Comparison of ENCODE assay signal across 8 cellular contexts in genomic region chr1:38013027-38013588, GRCh38. TPM values are rescaled to one million over a fixed set of nuclear protein-coding genes. Genes with fewer than 3 reads are reported as not detected.
DNase-seq lines count a peak whose midpoint lies in the region; ATAC-seq, FAIRE-seq and TF ChIP-seq lines count a peak whose summit lies in the region.

No MANE protein-coding gene starts in this region.

- DNase-seq in NCI-H510A treated with DMSO at 0.1 percent for 48 hours (lab: John Stamatoyannopoulos, UW) (peak; percentile 100), NCI-H510A (lab: John Stamatoyannopoulos, UW) (no peak), GM12878 (ENCODE audit: low read depth, low spot score) (no peak), left colon (no peak), thoracic aorta (ENCODE audit: low spot score) (no peak), middle frontal gyrus (ENCODE audit: extremely low spot score, low spot score) (no peak), DMS114 treated with DMSO at 0.1 percent for 48 hours (lab: John Stamatoyannopoulos, UW; ENCODE audit: unreplicated experiment) (no peak)

- H3K4me2 ChIP-seq in GM12878 (ENCODE audit: control insufficient read depth, insufficient read depth): peak overlapping the region; percentile 89

- peaks cover 41% of the 10 kb centered on the region for H3K36me3 ChIP-seq in KOPT-K1 (ENCODE audit: insufficient read depth, low read length)
- H3K36me3 ChIP-seq in GM12878 (ENCODE audit: control insufficient read depth in 2 of 2, insufficient read depth in 2 of 2, low read length in 1 of 2): peaks cover 0 to 5% of the 10 kb centered on the region in 2 experiments; a peak in 1 of 4 replicates
- H3K36me3 ChIP-seq in thoracic aorta: peaks cover 14% of the 10 kb centered on the region

- ATAC-seq in GM12878 (peak; percentile 40), left colon (peak; percentile 23), thoracic aorta (ENCODE audit: insufficient number of reproducible peaks, low FRiP score, low read depth) (no peak)

- RAD21 ChIA-PET in GM12878 (lab: Charles Lee; ENCODE audit: unreplicated experiment): interaction anchor here (0.7 to 2.1 kb wide), 5 partner anchors 13 to 59 kb away, joined by 3 to 6 read pairs (median 3); no protein-coding TSS in a partner anchor

- BruUV-seq in GM12878 (replicated peaks; lab: Mats Ljungman, UMichigan): TSS peak; percentile 76

- CTCF ChIA-PET in GM12878 (lab: Yijun Ruan, JAX): interaction anchor here (0.7 to 5.0 kb wide), 6 partner anchors 9 to 59 kb away, joined by 3 to 32 read pairs (median 6); partner anchors contain the start of gene SF3A3

- H3K9me3 ChIP-seq in KOPT-K1 (ENCODE audit: insufficient read depth, low read length, poor library complexity, severe bottlenecking) (no peaks in the 10 kb centered on the region), GM12878 (replicated peaks; ENCODE audit: control insufficient read depth, insufficient read depth, low read length) (no peaks in the 10 kb centered on the region), thoracic aorta (no peaks in the 10 kb centered on the region)

- TF ChIP-seq RAD21 in GM12878 (IDR thresholded peaks at IDR 0.05; ENCODE audit: insufficient read depth, low read depth, low read length): no peak

- H3K27me3 ChIP-seq in GM12878 (replicated peaks in 1 of 2; ENCODE audit: control insufficient read depth in 2 of 2, insufficient read depth in 2 of 2, low read length in 1 of 2): no peaks in the 10 kb centered on the region
- H3K27me3 ChIP-seq in thoracic aorta (replicated peaks; ENCODE audit: insufficient read depth): no peaks in the 10 kb centered on the region

- TF ChIP-seq EP300 in GM12878 (IDR thresholded peaks at IDR 0.05; ENCODE audit: borderline replicate concordance in 1 of 2, control insufficient read depth in 1 of 2, low read depth in 2 of 2, low read length in 2 of 2): no peak

- WGBS in GM12878 (ENCODE audit: insufficient coverage, insufficient replicate concordance, low lambda C conversion rate, missing lambda C conversion rate): under 1% methylated on average over 8 of the region's 8 CpGs

- FAIRE-seq in GM12878 (lab: Jason Lieb, UNC): no peak

- no peaks in the 10 kb centered on the region for H4K20me1 ChIP-seq in GM12878 (ENCODE audit: control insufficient read depth, insufficient read depth)

- peaks cover 29% of the 10 kb centered on the region for H3K79me2 ChIP-seq in GM12878 (ENCODE audit: control insufficient read depth, insufficient read depth, low read length)

- H3K4me3 ChIP-seq in GM12878 (peak overlapping the region; percentile 84), thoracic aorta (peak overlapping the region; percentile 80)

- H3K27ac ChIP-seq in KOPT-K1 (ENCODE audit: low read depth, low read length, poor library complexity, severe bottlenecking) (peak overlapping the region; percentile 78), GM12878 (ENCODE audit: control insufficient read depth, insufficient read depth) (peak overlapping the region; percentile 84), thoracic aorta (peak overlapping the region; percentile 93 to 94)

- H3K9ac ChIP-seq in GM12878 (ENCODE audit: control insufficient read depth, insufficient read depth, low read length): peak overlapping the region; percentile 91

- peak overlapping the region; percentile 79 for H2AFZ ChIP-seq in GM12878 (ENCODE audit: control insufficient read depth, low read depth, low read length)

- in situ Hi-C loops in GM12878 (cut with MboI): no loop called here

- no peak for TF ChIP-seq CTCF in GM12878 (IDR thresholded peaks at IDR 0.05 in 2 of 3, conservative IDR thresholded peaks at IDR 0.05 in 1 of 3; ENCODE audit: control insufficient read depth in 2 of 3, extremely low read depth in 1 of 3, insufficient read depth in 1 of 3, low read depth in 3 of 3, low read length in 3 of 3)
- no peak for TF ChIP-seq CTCF in thoracic aorta (IDR thresholded peaks at IDR 0.05)

- intact Hi-C loops in GM12878 (cut with micrococcal nuclease; ENCODE audit: unreplicated experiment) (no loop called here), left colon (cut with DNase I, micrococcal nuclease) (no loop called here)

- peaks cover 8% of the 10 kb centered on the region; the same call in 1 of the 2 replicates for H3K4me1 ChIP-seq in GM12878 (ENCODE audit: control insufficient read depth, insufficient read depth, low read length)
- H3K4me1 ChIP-seq in thoracic aorta (ENCODE audit: control insufficient read depth in 1 of 2, low read depth in 2 of 2): peaks cover 16 to 36% of the 10 kb centered on the region in 2 donors

- POLR2A ChIA-PET in GM12878 (lab: Charles Lee): interaction anchor here (0.6 to 1.6 kb wide), 5 partner anchors 10 to 154 kb away, joined by 3 to 4 read pairs (median 3); partner anchors contain the start of gene MTF1

- SMC1A ChIA-PET in GM12878 (lab: Charles Lee; ENCODE audit: uncharacterized antibody, unreplicated experiment): interaction anchor here (1.2 to 2.9 kb wide), 5 partner anchors 9 to 58 kb away, joined by 3 to 16 read pairs (median 3); no protein-coding TSS in a partner anchor

- TF ChIP-seq POLR2A in GM12878 (IDR thresholded peaks at IDR 0.05; ENCODE audit: low read depth, low read length): no peak

RNA-seq across cellular contexts. Expression of gene UTP11, which starts 0.6 kb away (rescaled TPM):
- total RNA-seq in GM12878 (2013; cell fraction: nucleolus; rRNA removed): 27.6 and 31.6 TPM in 2 replicates
- total RNA-seq in GM12878 (2014; rRNA removed): 51.5 and 55.0 TPM in 2 replicates
- 77.8 and 78.1 TPM in 2 replicates for total RNA-seq in GM12878 (2014; rRNA removed; fragmentation: Illumina TruSeq; extraction: Trizol)
- total RNA-seq in GM12878 (2021): 39.6 and 41.8 TPM in 2 replicates
- polyA plus RNA-seq in GM12878 (2011; ENCODE audit: low read depth): 9.8 TPM
- 34.5 and 47.6 TPM in 2 replicates for polyA plus RNA-seq in GM12878 (2011; rRNA removed)
- polyA plus RNA-seq in GM12878 (2011; cell fraction: cytosol; rRNA removed): 15.4 and 18.0 TPM in 2 replicates
- polyA plus RNA-seq in GM12878 (2011; cell fraction: nucleus; rRNA removed): 9.2 and 15.4 TPM in 2 replicates
- polyA plus RNA-seq in GM12878 (2012): 19.1 and 19.2 TPM in 2 replicates
- 125 and 146 TPM in 2 replicates for polyA plus RNA-seq in GM12878 (2014; fragmentation: Illumina TruSeq; extraction: Trizol)
- polyA plus RNA-seq in GM12878 (2014; fragmentation: Nextera tagmentation; extraction: Ambion mirVana): 100 to 1,000 TPM in 1 of 2 experiments, 10 to 100 TPM in 1; 96.4 to 107 TPM
- 54.9 and 57.2 TPM in 2 replicates for polyA plus RNA-seq in GM12878 (2014; rRNA removed)
- polyA plus RNA-seq in GM12878 (2016; fragmentation: Nextera tagmentation; extraction: Ambion mirVana): 10 to 100 TPM; 62.7 to 65.7 TPM
- polyA minus RNA-seq in GM12878 (2011; rRNA and poly(A)+ RNA removed): 8.6 and 11.3 TPM in 2 replicates
- polyA minus RNA-seq in GM12878 (2011; cell fraction: cytosol; rRNA and poly(A)+ RNA removed): 7.9 and 9.7 TPM in 2 replicates
- polyA minus RNA-seq in GM12878 (2011; cell fraction: nucleus; rRNA and poly(A)+ RNA removed): 7.7 and 12.4 TPM in 2 replicates
- total RNA-seq in left colon: 10 to 100 TPM; 16.4 to 17.3 TPM
- total RNA-seq in thoracic aorta: 10 to 100 TPM; 14.6 to 76.9 TPM

RNA-seq across cellular contexts. Expression of gene FHL3, which starts 7.8 kb away (rescaled TPM):
- total RNA-seq in GM12878 (2013; cell fraction: nucleolus; rRNA removed): 9.3 and 14.1 TPM in 2 replicates
- 8.1 and 8.9 TPM in 2 replicates for total RNA-seq in GM12878 (2014; rRNA removed)
- 4.2 and 5.2 TPM in 2 replicates for total RNA-seq in GM12878 (2014; rRNA removed; fragmentation: Illumina TruSeq; extraction: Trizol)
- 11.5 and 13.9 TPM in 2 replicates for total RNA-seq in GM12878 (2021)
- 4.2 TPM for polyA plus RNA-seq in GM12878 (2011; ENCODE audit: low read depth)
- 0.53 and 1.3 TPM in 2 replicates for polyA plus RNA-seq in GM12878 (2011; rRNA removed)
- polyA plus RNA-seq in GM12878 (2011; cell fraction: cytosol; rRNA removed): 2.2 and 2.6 TPM in 2 replicates
- 3.2 and 3.6 TPM in 2 replicates for polyA plus RNA-seq in GM12878 (2011; cell fraction: nucleus; rRNA removed)
- 9.1 and 13.9 TPM in 2 replicates for polyA plus RNA-seq in GM12878 (2012)
- polyA plus RNA-seq in GM12878 (2014; fragmentation: Illumina TruSeq; extraction: Trizol): 3.9 and 9.2 TPM in 2 replicates
- polyA plus RNA-seq in GM12878 (2014; fragmentation: Nextera tagmentation; extraction: Ambion mirVana): 1 to 10 TPM in 1 of 2 experiments, under 1 TPM in 1; 0.26 to 1.3 TPM
- 7.7 and 10.3 TPM in 2 replicates for polyA plus RNA-seq in GM12878 (2014; rRNA removed)
- 10 to 100 TPM; 10.1 to 10.7 TPM for polyA plus RNA-seq in GM12878 (2016; fragmentation: Nextera tagmentation; extraction: Ambion mirVana)
- polyA minus RNA-seq in GM12878 (2011; rRNA and poly(A)+ RNA removed): 1.8 and 4.2 TPM in 2 replicates
- polyA minus RNA-seq in GM12878 (2011; cell fraction: cytosol; rRNA and poly(A)+ RNA removed): 2.3 and 6.5 TPM in 2 replicates
- 2.7 and 3.2 TPM in 2 replicates for polyA minus RNA-seq in GM12878 (2011; cell fraction: nucleus; rRNA and poly(A)+ RNA removed)
- 1 to 10 TPM; 2.5 to 6.8 TPM for total RNA-seq in left colon
- total RNA-seq in thoracic aorta: 10 to 100 TPM; 57.0 to 90.7 TPM

RNA-seq across cellular contexts. Expression of gene SF3A3, which starts 23.3 kb away (rescaled TPM):
- 53.4 and 56.6 TPM in 2 replicates for total RNA-seq in GM12878 (2013; cell fraction: nucleolus; rRNA removed)
- total RNA-seq in GM12878 (2014; rRNA removed) (83.7 and 106 TPM in 2 replicates), GM12878 (2014; rRNA removed; fragmentation: Illumina TruSeq; extraction: Trizol) (164 and 165 TPM in 2 replicates), GM12878 (2021) (72.3 and 78.9 TPM in 2 replicates), left colon (10 to 100 TPM; 27.5 to 34.8 TPM), thoracic aorta (10 to 100 TPM; 31.8 to 61.3 TPM)
- polyA plus RNA-seq in GM12878 (2011; ENCODE audit: low read depth): 62.9 TPM
- polyA plus RNA-seq in GM12878 (2011; rRNA removed) (76.5 and 110 TPM in 2 replicates), GM12878 (2014; fragmentation: Illumina TruSeq; extraction: Trizol) (170 and 185 TPM in 2 replicates), GM12878 (2014; fragmentation: Nextera tagmentation; extraction: Ambion mirVana) (100 to 1,000 TPM in 1 of 2 experiments, 10 to 100 TPM in 1; 86.0 to 133 TPM), GM12878 (2014; rRNA removed) (74.4 and 98.3 TPM in 2 replicates), GM12878 (2016; fragmentation: Nextera tagmentation; extraction: Ambion mirVana) (100 to 1,000 TPM; 154 to 155 TPM)
- polyA plus RNA-seq in GM12878 (2011; cell fraction: cytosol; rRNA removed): 39.0 TPM in 2 replicates
- 40.8 and 53.3 TPM in 2 replicates for polyA plus RNA-seq in GM12878 (2011; cell fraction: nucleus; rRNA removed)
- polyA plus RNA-seq in GM12878 (2012): 48.6 and 66.5 TPM in 2 replicates
- polyA minus RNA-seq in GM12878 (2011; rRNA and poly(A)+ RNA removed): 42.9 and 53.5 TPM in 2 replicates
- 31.5 and 45.2 TPM in 2 replicates for polyA minus RNA-seq in GM12878 (2011; cell fraction: cytosol; rRNA and poly(A)+ RNA removed)
- polyA minus RNA-seq in GM12878 (2011; cell fraction: nucleus; rRNA and poly(A)+ RNA removed): 14.7 and 25.3 TPM in 2 replicates

RNA-seq across cellular contexts. Expression of gene POU3F1, which starts 33.5 kb away (rescaled TPM):
- total RNA-seq in GM12878 (2013; cell fraction: nucleolus; rRNA removed): 0.40 TPM in 1 of 2 replicates, not detected in the other
- total RNA-seq in GM12878 (2014; rRNA removed): 0.23 and 0.38 TPM in 2 replicates
- 0.09 and 0.14 TPM in 2 replicates for total RNA-seq in GM12878 (2014; rRNA removed; fragmentation: Illumina TruSeq; extraction: Trizol)
- 0.38 and 0.53 TPM in 2 replicates for total RNA-seq in GM12878 (2021)
- not detected for polyA plus RNA-seq in GM12878 (2011; ENCODE audit: low read depth)
- 0.10 TPM in 1 of 2 replicates, not detected in the other for polyA plus RNA-seq in GM12878 (2011; rRNA removed)
- 0.13 TPM in 2 replicates for polyA plus RNA-seq in GM12878 (2011; cell fraction: cytosol; rRNA removed)
- 0.34 and 0.53 TPM in 2 replicates for polyA plus RNA-seq in GM12878 (2011; cell fraction: nucleus; rRNA removed)
- polyA plus RNA-seq in GM12878 (2012): 0.06 and 0.07 TPM in 2 replicates
- 0.09 and 0.13 TPM in 2 replicates for polyA plus RNA-seq in GM12878 (2014; fragmentation: Illumina TruSeq; extraction: Trizol)
- under 1 TPM in 1 of 2 experiments, not detected in 1; 0.04 TPM for polyA plus RNA-seq in GM12878 (2014; fragmentation: Nextera tagmentation; extraction: Ambion mirVana)
- 0.15 and 0.53 TPM in 2 replicates for polyA plus RNA-seq in GM12878 (2014; rRNA removed)
- polyA plus RNA-seq in GM12878 (2016; fragmentation: Nextera tagmentation; extraction: Ambion mirVana): not detected
- not detected in 2 replicates for polyA minus RNA-seq in GM12878 (2011; rRNA and poly(A)+ RNA removed)
- 0.42 TPM in 1 of 2 replicates, not detected in the other for polyA minus RNA-seq in GM12878 (2011; cell fraction: cytosol; rRNA and poly(A)+ RNA removed)
- 0.24 and 0.38 TPM in 2 replicates for polyA minus RNA-seq in GM12878 (2011; cell fraction: nucleus; rRNA and poly(A)+ RNA removed)
- total RNA-seq in left colon: not detected
- not detected for total RNA-seq in thoracic aorta
